In genomic region chr9:134933076-134933659, GRCh38 we compare ENCODE assay signal across 20 cellular contexts. TPM values are rescaled to one million over a fixed set of nuclear protein-coding genes. Genes with fewer than 3 reads are reported as not detected.
"Had no signal": no experiment of that assay in that cellular context is flagged by ENCODE, and none has a peak within 500 bp of the region (broad histone marks: within the 10 kb centered on the region; RNA-seq: fewer than 3 reads in every experiment).

No MANE protein-coding gene starts in this region.

- H3K4me1 Mint-ChIP-seq: activated CD4-positive, alpha-beta T cell treated with anti-CD3 and anti-CD28 coated beads for 36 hours; activated naive CD8-positive, alpha-beta T cell treated with anti-CD3 and anti-CD28 coated beads, Interleukin-2, amount 10 ng/mL, durations not matched to agents 7 days and 5 days had no signal

- H3K27me3 ChIP-seq: right lobe of liver had no signal

- H3K4me1 ChIP-seq: right lobe of liver had no signal

- H3K27ac Mint-ChIP-seq: activated CD4-positive, alpha-beta T cell treated with anti-CD3 and anti-CD28 coated beads for 36 hours; activated naive CD8-positive, alpha-beta T cell treated with anti-CD3 and anti-CD28 coated beads, Interleukin-2, amount 10 ng/mL, durations not matched to agents 7 days and 5 days; nephron progenitor cell had no signal

- ATAC-seq: activated CD4-positive, alpha-beta T cell treated with anti-CD3 and anti-CD28 coated beads for 36 hours; right lobe of liver had no signal

- H3K27ac ChIP-seq: coronary artery, right lobe of liver, stomach had no signal

- H3K9me3 ChIP-seq: right lobe of liver, stomach had no signal

- H3K4me3 Mint-ChIP-seq: activated CD4-positive, alpha-beta T cell treated with anti-CD3 and anti-CD28 coated beads for 36 hours; activated naive CD8-positive, alpha-beta T cell treated with anti-CD3 and anti-CD28 coated beads, Interleukin-2, amount 10 ng/mL, durations not matched to agents 7 days and 5 days; nephron progenitor cell had no signal

- H3K36me3 ChIP-seq: right lobe of liver, stomach had no signal

- H3K4me3 ChIP-seq: coronary artery, right lobe of liver, stomach had no signal

- H3K9me3 Mint-ChIP-seq: activated naive CD8-positive, alpha-beta T cell treated with anti-CD3 and anti-CD28 coated beads, Interleukin-2, amount 10 ng/mL, durations not matched to agents 7 days and 5 days; nephron progenitor cell had no signal

- DNase-seq: activated CD4-positive, alpha-beta T cell treated with anti-CD3 and anti-CD28 coated beads for 36 hours; activated CD4-positive, alpha-beta T cell treated with anti-CD3 and anti-CD28 coated beads, Interleukin-2, amount 50 U/mL, for 48 hours; activated naive CD4-positive, alpha-beta T cell; activated naive CD8-positive, alpha-beta T cell treated with anti-CD3 and anti-CD28 coated beads, Interleukin-2, amount 10 ng/mL, durations not matched to agents 7 days and 5 days; amygdala; caudate nucleus; effector CD4-positive, alpha-beta T cell; nephron progenitor cell; right lobe of liver; small intestine; stimulated activated CD4-positive, alpha-beta T cell treated with anti-CD3 and anti-CD28 coated beads, Interleukin-4, amount 100 ng/mL, for 1 hour; stomach; trophoblast cell had no signal

- H3K36me3 Mint-ChIP-seq: activated naive CD8-positive, alpha-beta T cell treated with anti-CD3 and anti-CD28 coated beads, Interleukin-2, amount 10 ng/mL, durations not matched to agents 7 days and 5 days had no signal

RNA-seq across cellular contexts. Expression of gene FCN1, which starts 15.5 kb away (rescaled TPM):
- total RNA-seq: activated CD4-positive, alpha-beta T cell treated with anti-CD3 and anti-CD28 coated beads for 36 hours; kidney epithelial cell; osteocyte; pulmonary artery endothelial cell; T-helper 2 cell treated with Interferon-gamma antibody and Interleukin-4, amounts not matched to agents 100 ng/mL and 5 ng/mL, for 36 hours had no signal

RNA-seq across cellular contexts. Expression of gene FCN2, which starts 52.6 kb away (rescaled TPM):
- total RNA-seq: activated CD4-positive, alpha-beta T cell treated with anti-CD3 and anti-CD28 coated beads for 36 hours; activated naive CD8-positive, alpha-beta T cell treated with anti-CD3 and anti-CD28 coated beads, Interleukin-2, amount 10 ng/mL, durations not matched to agents 7 days and 5 days; frontal cortex; kidney epithelial cell; osteocyte; pulmonary artery endothelial cell; stomach; T-helper 2 cell treated with Interferon-gamma antibody and Interleukin-4, amounts not matched to agents 100 ng/mL and 5 ng/mL, for 36 hours; temporal lobe had no signal
- polyA plus RNA-seq: small intestine had no signal
